ENCODE assay signal across 8 cellular contexts in the genomic region with DNA sequence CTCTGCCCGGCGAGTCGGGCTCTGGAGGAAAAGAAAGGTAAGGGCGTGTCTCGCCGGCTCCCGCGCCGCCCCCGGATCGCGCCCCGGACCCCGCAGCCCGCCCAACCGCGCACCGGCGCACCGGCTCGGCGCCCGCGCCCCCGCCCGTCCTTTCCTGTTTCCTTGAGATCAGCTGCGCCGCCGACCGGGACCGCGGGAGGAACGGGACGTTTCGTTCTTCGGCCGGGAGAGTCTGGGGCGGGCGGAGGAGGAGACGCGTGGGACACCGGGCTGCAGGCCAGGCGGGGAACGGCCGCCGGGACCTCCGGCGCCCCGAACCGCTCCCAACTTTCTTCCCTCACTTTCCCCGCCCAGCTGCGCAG. TPM values are rescaled to one million over a fixed set of nuclear protein-coding genes. Genes with fewer than 3 reads are reported as not detected.
DNase-seq lines count a peak whose midpoint lies in the region; ATAC-seq, FAIRE-seq and TF ChIP-seq lines count a peak whose summit lies in the region.

No MANE protein-coding gene starts in this region.

- ATAC-seq in gastroesophageal sphincter, result peak; percentile 60
- peak; percentile 38 to 57 (median 48) for ATAC-seq in pancreas
- ATAC-seq in HG03139 (IDR thresholded peaks at IDR 0.05; ENCODE audit: unreplicated experiment), result no peak
- ATAC-seq in HG02678 (IDR thresholded peaks at IDR 0.05; ENCODE audit: unreplicated experiment), result no peak

- peaks cover 58% of the 10 kb centered on the region for H3K27me3 Mint-ChIP-seq in activated naive CD8-positive, alpha-beta T cell treated with anti-CD3 and anti-CD28 coated beads for 36 hours

- TF ChIP-seq EP300 in gastroesophageal sphincter (IDR thresholded peaks at IDR 0.05), result peak; percentile 82

- intact Hi-C loops in pancreas (cut with DNase I), result loop anchor here in 1 of 3 donors (10.0 kb wide), 1 partner anchor 125 kb away; no protein-coding TSS in a partner anchor

- no peaks in the 10 kb centered on the region for H3K9me3 ChIP-seq in gastroesophageal sphincter
- no peaks in the 10 kb centered on the region for H3K9me3 ChIP-seq in pancreas

- TF ChIP-seq CTCF in gastroesophageal sphincter (IDR thresholded peaks at IDR 0.05), result no peak
- TF ChIP-seq CTCF in pancreas (IDR thresholded peaks at IDR 0.05), result no peak

- H3K27me3 ChIP-seq in gastroesophageal sphincter, result peaks cover 8% of the 10 kb centered on the region
- no peaks in the 10 kb centered on the region for H3K27me3 ChIP-seq in pancreas

- H3K36me3 Mint-ChIP-seq in activated naive CD8-positive, alpha-beta T cell treated with anti-CD3 and anti-CD28 coated beads for 36 hours, result peaks cover 2% of the 10 kb centered on the region

- H3K27ac ChIP-seq in gastroesophageal sphincter (peak overlapping the region; percentile 94 to 97 (median 96)), pancreas (peak overlapping the region; percentile 89 to 93 (median 92))

- DNase-seq in EH (ENCODE audit: low read depth) (peak; percentile 54), RPMI7951 (ENCODE audit: low read depth) (peak; percentile 45), pancreas (peak; percentile 63 to 87 (median 78)), GM19239 (ENCODE audit: insufficient read length, low spot score) (no peak)
- DNase-seq in activated naive CD8-positive, alpha-beta T cell treated with anti-CD3 and anti-CD28 coated beads for 36 hours, result no peak

- H3K4me1 Mint-ChIP-seq in activated naive CD8-positive, alpha-beta T cell treated with anti-CD3 and anti-CD28 coated beads for 36 hours, result no peaks in the 10 kb centered on the region

- no peak for FAIRE-seq in pancreas (lab: Jason Lieb, UNC)
- no peak for FAIRE-seq in GM19239 (lab: Jason Lieb, UNC)

- TF ChIP-seq POLR2A in gastroesophageal sphincter (IDR thresholded peaks at IDR 0.05), result no peak

- no peaks in the 10 kb centered on the region for H3K9me3 Mint-ChIP-seq in activated naive CD8-positive, alpha-beta T cell treated with anti-CD3 and anti-CD28 coated beads for 36 hours

- H3K4me3 ChIP-seq in gastroesophageal sphincter (peak overlapping the region; percentile 75), pancreas (peak overlapping the region; percentile 61 to 97 (median 86))

- no peak overlapping the region for H3K27ac Mint-ChIP-seq in activated naive CD8-positive, alpha-beta T cell treated with anti-CD3 and anti-CD28 coated beads for 36 hours

- H3K4me1 ChIP-seq in gastroesophageal sphincter (peaks cover 0 to 54% (median 11%) of the 10 kb centered on the region in 3 donors), pancreas (peaks cover 0 to 8% (median 0%) of the 10 kb centered on the region in 3 donors)

- no peak overlapping the region for H3K4me3 Mint-ChIP-seq in activated naive CD8-positive, alpha-beta T cell treated with anti-CD3 and anti-CD28 coated beads for 36 hours

- H3K36me3 ChIP-seq in gastroesophageal sphincter (no peaks in the 10 kb centered on the region), pancreas (no peaks in the 10 kb centered on the region)

- WGBS in gastroesophageal sphincter (ENCODE audit: low coverage in 1 of 2), 2 donors, result no CpG with 5 or more reads among the region's 52 CpGs
- 1% methylated on average over 31 to 52 of the region's 52 CpGs for WGBS in pancreas, 2 donors

RNA-seq across cellular contexts. Expression of a gene that starts 0.5 kb away (rescaled TPM):
- 36.7 and 40.9 TPM in 2 replicates for total RNA-seq in RPMI7951 (2014; rRNA removed; shearing (Covaris generic))
- 100 to 1,000 TPM in 3 of 4 donors, 10 to 100 TPM in 1; 85.7 to 126 (median 111) TPM for total RNA-seq in gastroesophageal sphincter
- total RNA-seq in pancreas, result 10 to 100 TPM; 25.6 to 38.8 (median 34.8) TPM
- polyA plus RNA-seq in pancreas, result 1 to 10 TPM; 5.5 to 6.5 TPM
- not detected for total RNA-seq in activated naive CD8-positive, alpha-beta T cell treated with anti-CD3 and anti-CD28 coated beads for 36 hours

Comparison
In these comparisons a context has a peak if more than half of its experiments do, and no peak if none do; other contexts are left out.
1. DNase-seq: peak in EH (single experiment), RPMI7951 (single experiment) and pancreas (6 of 6); none in activated naive CD8-positive, alpha-beta T cell treated with anti-CD3 and anti-CD28 coated beads for 36 hours (single experiment) and GM19239 (single experiment).
2. ATAC-seq: peak in gastroesophageal sphincter (single experiment) and pancreas (4 of 4); none in HG03139 (single experiment) and HG02678 (single experiment).
3. RNA of a gene that starts 0.5 kb away (total RNA-seq): 85.7 to 126 TPM in gastroesophageal sphincter, 36.7 to 40.9 TPM in RPMI7951 and 25.6 to 38.8 TPM in pancreas; not detected in activated naive CD8-positive, alpha-beta T cell treated with anti-CD3 and anti-CD28 coated beads for 36 hours; every median in the first group is over 10 times any median in the second.